29 cellular contexts compared by ENCODE assay signal in genomic region chr6:148814869-148815268, GRCh38.
DNase-seq lines count a peak whose midpoint lies in the region; ATAC-seq, FAIRE-seq and TF ChIP-seq lines count a peak whose summit lies in the region.
"Had no signal": no experiment of that assay in that cellular context is flagged by ENCODE, and none has a peak within 500 bp of the region (broad histone marks: within the 10 kb centered on the region; RNA-seq: fewer than 3 reads in every experiment).

No MANE protein-coding gene starts in this region.

- H3K4me1 Mint-ChIP-seq in WTC11, result peaks cover 54% of the 10 kb centered on the region
- peaks cover 40% of the 10 kb centered on the region for H3K4me1 Mint-ChIP-seq in endodermal cell
- H3K4me1 Mint-ChIP-seq in activated CD4-positive, alpha-beta T cell treated with anti-CD3 and anti-CD28 coated beads, Interleukin-2, amount 10 ng/mL, durations not matched to agents 7 days and 5 days, result no peaks in the 10 kb centered on the region
- H3K4me1 Mint-ChIP-seq: CD14-positive monocyte had no signal

- in situ Hi-C loops in K562 (cut with MboI), result no loop called here

- TF ChIP-seq RAD21 in K562 (CRISPR knock-in tag; conservative IDR thresholded peaks at IDR 0.05 in 1 of 2, IDR thresholded peaks at IDR 0.05 in 1 of 2), result no peak

- peaks cover 38% of the 10 kb centered on the region for H3K36me3 Mint-ChIP-seq in WTC11
- H3K36me3 Mint-ChIP-seq in endodermal cell (ENCODE audit: low read depth), result peaks cover 10% of the 10 kb centered on the region
- no peaks in the 10 kb centered on the region for H3K36me3 Mint-ChIP-seq in activated CD4-positive, alpha-beta T cell treated with anti-CD3 and anti-CD28 coated beads, Interleukin-2, amount 10 ng/mL, durations not matched to agents 7 days and 5 days (ENCODE audit: low read depth)
- H3K36me3 Mint-ChIP-seq: CD14-positive monocyte; CD4-positive, CD25-positive, alpha-beta regulatory T cell had no signal

- H3K9me3 ChIP-seq in HEK293 (ENCODE audit: control insufficient read depth, insufficient read depth, low read depth, low read length) (no peaks in the 10 kb centered on the region), K562 (replicated peaks; ENCODE audit: control insufficient read depth, insufficient read depth, low read depth, low read length) (0 out of 2 replicates have a peak, but pooled peaks cover 2% of the 10 kb centered on the region), endodermal cell (ENCODE audit: control insufficient read depth, low read length) (peaks cover 14% of the 10 kb centered on the region)
- H3K9me3 ChIP-seq: BE2C had no signal

- H3K4me3 Mint-ChIP-seq in WTC11 (no peak overlapping the region; the same call in 1 of the 2 replicates), endodermal cell (no peak overlapping the region)
- H3K4me3 Mint-ChIP-seq in activated CD4-positive, alpha-beta T cell treated with anti-CD3 and anti-CD28 coated beads, Interleukin-2, amount 10 ng/mL, durations not matched to agents 7 days and 5 days, result no peak overlapping the region
- H3K4me3 Mint-ChIP-seq: CD14-positive monocyte; CD4-positive, alpha-beta memory T cell; CD4-positive, CD25-positive, alpha-beta regulatory T cell; CD8-positive, alpha-beta memory T cell had no signal

- CTCF ChIA-PET in HEK293 (lab: Yijun Ruan, JAX) (interaction anchor here (0.6 kb wide), 1 partner anchor 149 kb away, joined by 3 read pairs; no protein-coding TSS in a partner anchor), WTC11 (lab: Charles Lee) (interaction anchor here (1.4 to 3.0 kb wide), 2 partner anchors 15 to 236 kb away, joined by 3 to 7 read pairs; no protein-coding TSS in a partner anchor), K562 (lab: Yijun Ruan, JAX; ENCODE audit: low intra/inter-chr PET ratio) (no interaction called here)
- CTCF ChIA-PET in activated CD4-positive, alpha-beta T cell treated with anti-CD3 and anti-CD28 coated beads, Interleukin-2, amount 10 ng/mL, durations not matched to agents 7 days and 5 days (lab: Charles Lee), result no interaction called here

- H4K20me1 ChIP-seq in K562 (replicated peaks; ENCODE audit: control insufficient read depth, insufficient read depth, low read length), result no peaks in the 10 kb centered on the region
- H4K20me1 ChIP-seq: BLaER1 had no signal

- no peak overlapping the region for H3K4me3 ChIP-seq in HEK293 (ENCODE audit: low read depth, low read length)
- H3K4me3 ChIP-seq in K562, result no peak overlapping the region
- peak overlapping the region; percentile 0 for H3K4me3 ChIP-seq in endodermal cell (ENCODE audit: low read length)
- H3K4me3 ChIP-seq: BLaER1, GM12878 had no signal

- no TSS peak for BruUV-seq in K562 (replicated peaks; lab: Mats Ljungman, UMichigan)

- POLR2A ChIA-PET in HEK293 (lab: Yijun Ruan, JAX) (no interaction called here), WTC11 (lab: Charles Lee) (no interaction called here), K562 (lab: Yijun Ruan, JAX) (no interaction called here)
- POLR2A ChIA-PET in activated CD4-positive, alpha-beta T cell treated with anti-CD3 and anti-CD28 coated beads, Interleukin-2, amount 10 ng/mL, durations not matched to agents 7 days and 5 days (lab: Charles Lee), result no interaction called here

- DNase-seq in WTC11 (ENCODE audit: low spot score) (no peak), K562 (ENCODE audit: extremely low read depth in 1 of 4, low spot score in 3 of 4) (no peak), endodermal cell (no peak), T-helper 9 cell (no peak)
- no peak for DNase-seq in activated CD4-positive, alpha-beta T cell treated with anti-CD3 and anti-CD28 coated beads, Interleukin-2, amount 10 ng/mL, durations not matched to agents 7 days and 5 days
- DNase-seq: 8988T; ACHN; BE2C; C1 segment of cervical spinal cord; CD4-positive, alpha-beta memory T cell; CD4-positive, CD25-positive, alpha-beta regulatory T cell; CD8-positive, alpha-beta memory T cell; COR-L47; DMS 273 treated with DMSO at 0.1 percent for 48 hours; DMS153; DMS53; DMS79; DND-41; EL; GDM1 had no signal

- no peak for TF ChIP-seq EP300 in K562 (IDR thresholded peaks at IDR 0.05; ENCODE audit: low read length)

- H3K9ac ChIP-seq in K562 (ENCODE audit: insufficient read depth in 1 of 2, low read depth in 2 of 2, low read length in 2 of 2) (no peak overlapping the region), endodermal cell (ENCODE audit: extremely low read depth, low read length, poor library complexity, severe bottlenecking) (no peak overlapping the region)
- H3K9ac ChIP-seq: BLaER1 had no signal

- TF ChIP-seq CTCF in HEK293 (tag by site-specific recombination; IDR thresholded peaks at IDR 0.05) (no peak), WTC11 (IDR thresholded peaks at IDR 0.05) (no peak), K562 (IDR thresholded peaks at IDR 0.05 in 2 of 3, conservative IDR thresholded peaks at IDR 0.05 in 1 of 3; ENCODE audit: insufficient read depth in 2 of 3, low read depth in 1 of 3, low read length in 3 of 3) (no peak), endodermal cell (conservative IDR thresholded peaks at IDR 0.05) (no peak)

- H3K27ac Mint-ChIP-seq in WTC11 (no peak overlapping the region), endodermal cell (no peak overlapping the region)
- no peak overlapping the region for H3K27ac Mint-ChIP-seq in activated CD4-positive, alpha-beta T cell treated with anti-CD3 and anti-CD28 coated beads, Interleukin-2, amount 10 ng/mL, durations not matched to agents 7 days and 5 days
- H3K27ac Mint-ChIP-seq: CD14-positive monocyte; CD4-positive, alpha-beta memory T cell; CD4-positive, CD25-positive, alpha-beta regulatory T cell had no signal

- ATAC-seq in WTC11 (no peak), K562 (no peak), GM18520 (IDR thresholded peaks at IDR 0.05; ENCODE audit: unreplicated experiment) (no peak)
- ATAC-seq: GM12878 had no signal

- no peaks in the 10 kb centered on the region for H3K9me1 ChIP-seq in K562 (ENCODE audit: control insufficient read depth, insufficient read depth, low read length)

- no peaks in the 10 kb centered on the region for H3K27me3 ChIP-seq in K562 (ENCODE audit: control insufficient read depth in 2 of 2, insufficient read depth in 2 of 2, low read length in 2 of 2)
- H3K27me3 ChIP-seq in endodermal cell (ENCODE audit: control insufficient read depth, insufficient read depth, low read length, poor library complexity, severe bottlenecking), result peaks cover 22% of the 10 kb centered on the region
- H3K27me3 ChIP-seq: BE2C, BLaER1 had no signal

- FAIRE-seq in K562 (lab: Jason Lieb, UNC), result no peak
- FAIRE-seq: A204.1, GM12878, GM12892, GM18507, GM19239 had no signal

- no peak overlapping the region for H2AFZ ChIP-seq in K562 (ENCODE audit: low read depth, low read length)

- no peak for TF ChIP-seq POLR2A in K562 (conservative IDR thresholded peaks at IDR 0.05)

- H3K79me2 ChIP-seq in K562 (ENCODE audit: control insufficient read depth, insufficient read depth, low read length), result no peaks in the 10 kb centered on the region

- H3K36me3 ChIP-seq in HEK293 (ENCODE audit: control insufficient read depth in 2 of 2, insufficient read depth in 1 of 2, low read length in 2 of 2), result no peaks in the 10 kb centered on the region
- H3K36me3 ChIP-seq in K562 (ENCODE audit: control insufficient read depth, insufficient read depth, low read length), result no peaks in the 10 kb centered on the region
- no peaks in the 10 kb centered on the region for H3K36me3 ChIP-seq in endodermal cell (ENCODE audit: control insufficient read depth, insufficient read depth, low read length)
- H3K36me3 ChIP-seq: BE2C, BLaER1 had no signal

- 0% methylated on average over 2 of the region's 2 CpGs for WGBS in K562 (ENCODE audit: insufficient coverage, low coverage, missing lambda C conversion rate)
- WGBS in endodermal cell (ENCODE audit: insufficient coverage in 1 of 2, insufficient read length in 1 of 2), 2 experiments, result 100% methylated on average over 2 of the region's 2 CpGs; no CpG with 5 or more reads in 1 of the 2 experiments

- intact Hi-C loops in K562 (cut with micrococcal nuclease), result no loop called here

- H3K27ac ChIP-seq in HEK293 (ENCODE audit: extremely low read depth, low read depth, low read length), result no peak overlapping the region
- no peak overlapping the region for H3K27ac ChIP-seq in K562 (ENCODE audit: extremely low read depth, low read depth, low read length)
- H3K27ac ChIP-seq in endodermal cell (ENCODE audit: low read depth, low read length), result no peak overlapping the region
- H3K27ac ChIP-seq: BLaER1 had no signal

- H3K9me3 Mint-ChIP-seq in WTC11 (peaks cover 33% of the 10 kb centered on the region), endodermal cell (peaks cover 24% of the 10 kb centered on the region)
- H3K9me3 Mint-ChIP-seq in activated CD4-positive, alpha-beta T cell treated with anti-CD3 and anti-CD28 coated beads, Interleukin-2, amount 10 ng/mL, durations not matched to agents 7 days and 5 days, result peaks cover 5% of the 10 kb centered on the region

- H3K4me1 ChIP-seq in HEK293 (ENCODE audit: control insufficient read depth, insufficient read depth, low read length) (peaks cover 32% of the 10 kb centered on the region), K562 (replicated peaks in 1 of 2; ENCODE audit: control insufficient read depth in 2 of 2, insufficient read depth in 2 of 2, low read length in 2 of 2) (no peaks in the 10 kb centered on the region), endodermal cell (ENCODE audit: control insufficient read depth, insufficient read depth, low read length) (peaks cover 12% of the 10 kb centered on the region)
- H3K4me1 ChIP-seq: BE2C, BLaER1 had no signal

- H3K4me2 ChIP-seq in K562 (ENCODE audit: insufficient read depth, low read length), result no peak overlapping the region
- H3K4me2 ChIP-seq: BLaER1 had no signal

- H3K27me3 Mint-ChIP-seq in WTC11 (ENCODE audit: low read depth), result peaks cover 4% of the 10 kb centered on the region; the same call in 1 of the 2 replicates
- H3K27me3 Mint-ChIP-seq in endodermal cell (ENCODE audit: insufficient read depth), result peaks cover 19% of the 10 kb centered on the region
- no peaks in the 10 kb centered on the region for H3K27me3 Mint-ChIP-seq in activated CD4-positive, alpha-beta T cell treated with anti-CD3 and anti-CD28 coated beads, Interleukin-2, amount 10 ng/mL, durations not matched to agents 7 days and 5 days
- H3K27me3 Mint-ChIP-seq: CD4-positive, alpha-beta memory T cell; CD8-positive, alpha-beta memory T cell had no signal

TF ChIP-seq in HEK293, 187 proteins besides CTCF, POLR2A, EP300 and RAD21 (continues in another document):
- TF ChIP-seq ZNF76 (tag by site-specific recombination; IDR thresholded peaks at IDR 0.05; ENCODE audit: borderline replicate concordance, low read depth) (no peak), ZNF146 (tag by site-specific recombination; IDR thresholded peaks at IDR 0.05) (peak; percentile 92)

TF ChIP-seq in K562, 482 proteins besides CTCF, POLR2A, EP300 and RAD21 (continues in another document):
- TF ChIP-seq POLR2G (IDR thresholded peaks at IDR 0.05; ENCODE audit: low read depth, low read length), result no peak
- no peak for TF ChIP-seq CBFA2T3 (IDR thresholded peaks at IDR 0.05)
- peak; percentile 36 for TF ChIP-seq RBM25 (IDR thresholded peaks at IDR 0.05; ENCODE audit: low read depth, low read length, severe bottlenecking)
- TF ChIP-seq ZNF146 (CRISPR knock-in tag; IDR thresholded peaks at IDR 0.05; ENCODE audit: unreplicated experiment), result peak; percentile 29

Comparison
In these comparisons a context has a peak if more than half of its experiments do, and no peak if none do; other contexts are left out.
1. CTCF ChIA-PET loops: an anchor here in HEK293 (0.6 kb wide) and WTC11 (1.4 to 3.0 kb wide); none called in K562 and activated CD4-positive, alpha-beta T cell treated with anti-CD3 and anti-CD28 coated beads, Interleukin-2, amount 10 ng/mL, durations not matched to agents 7 days and 5 days.
2. Of the 44 proteins assayed by ChIP-seq in both K562 and HEK293: peak only in K562: none; only in HEK293: none; in both: ZNF146; in neither: 43.